ENCODE assay signal across 22 cellular contexts in genomic region chr2:195709901-195710300, GRCh38.
"Had no signal": no experiment of that assay in that cellular context is flagged by ENCODE, and none has a peak within 500 bp of the region (broad histone marks: within the 10 kb centered on the region; RNA-seq: fewer than 3 reads in every experiment).

No MANE protein-coding gene starts in this region.

- H3K4me1 ChIP-seq: breast epithelium, tibial nerve had no signal

- ATAC-seq: activated CD8-positive, alpha-beta memory T cell treated with anti-CD3 and anti-CD28 coated beads, Interleukin-2, amount 10 ng/mL, durations not matched to agents 7 days and 5 days; activated T-helper 17 cell treated with anti-CD3 and anti-CD28 coated beads, Interleukin-2, amount 50 U/mL, for 72 hours; foreskin keratinocyte; left lobe of liver had no signal

- DNase-seq: activated B cell treated with CpG ODN at 0.5 μM for 24 hours; activated CD4-positive, alpha-beta memory T cell treated with anti-CD3 and anti-CD28 coated beads, Interleukin-2, amount 10 ng/mL, durations not matched to agents 7 days and 5 days; activated CD4-positive, alpha-beta T cell treated with anti-CD3 and anti-CD28 coated beads for 48 hours; activated CD8-positive, alpha-beta memory T cell treated with anti-CD3 and anti-CD28 coated beads, Interleukin-2, amount 10 ng/mL, durations not matched to agents 7 days and 5 days; activated naive CD4-positive, alpha-beta T cell; activated T-cell treated with anti-CD3 and anti-CD28 coated beads, Interleukin-2, amount 50 U/mL, for 1 hour; aorta; effector CD8-positive, alpha-beta T cell; glutamatergic neuron; hippocampal formation; kidney; nephron progenitor cell; nucleus accumbens; stimulated activated CD4-positive, alpha-beta T cell treated with anti-CD3 and anti-CD28 coated beads, Interleukin-2, amount 100 ng/mL, for 24 hours; stimulated activated naive CD4-positive, alpha-beta T cell treated with Interleukin-2 at 50 U/mL for 16 hours; substantia nigra had no signal

- H3K9me3 ChIP-seq: breast epithelium, esophagus muscularis mucosa, tibial nerve had no signal

- H3K4me3 ChIP-seq: breast epithelium, esophagus muscularis mucosa, tibial nerve had no signal

- H3K27ac ChIP-seq: breast epithelium, esophagus muscularis mucosa, foreskin keratinocyte, tibial nerve had no signal

- H3K27me3 ChIP-seq: breast epithelium, esophagus muscularis mucosa, foreskin keratinocyte, tibial nerve had no signal
